In the genomic region with DNA sequence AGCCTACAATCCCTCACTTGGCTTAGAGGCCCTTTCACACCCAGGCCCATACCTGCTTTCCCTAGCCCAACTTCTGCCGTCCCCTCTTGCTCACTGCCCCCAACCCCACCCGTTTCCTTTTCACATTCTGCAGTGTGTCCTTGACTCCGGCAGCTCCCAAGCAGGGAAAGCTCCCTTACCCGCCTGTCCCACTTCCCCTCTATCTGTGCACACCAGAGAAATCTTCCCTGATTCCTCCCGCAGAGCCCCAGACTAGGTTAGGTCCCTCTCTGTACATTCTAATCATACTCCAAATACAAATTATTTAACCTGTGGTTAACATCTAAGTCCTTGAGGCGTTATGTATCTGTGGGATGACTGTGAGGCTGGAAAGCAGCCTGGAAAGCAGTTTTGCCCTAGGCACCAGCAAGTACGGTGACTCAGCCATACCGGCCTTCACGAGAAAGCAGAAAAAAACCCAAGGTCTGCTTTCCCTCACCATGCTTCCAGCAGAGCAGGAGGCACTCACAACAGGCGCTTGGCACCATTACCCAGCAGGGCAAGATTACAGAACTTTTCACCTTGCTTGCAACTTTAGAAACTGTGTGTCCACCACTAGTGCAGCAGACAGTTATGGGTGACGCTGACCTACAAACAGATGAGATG, we compare ENCODE assay signal across 1 cellular context.
A peak's percentile ranks its signal among the peaks of the same experiment; 100 is the strongest.
TF ChIP-seq lines count a peak whose summit lies in the region.

No MANE protein-coding gene starts in this region.

TF ChIP-seq in K562, 482 proteins besides CTCF, POLR2A, EP300 and RAD21 (continued from another document):
- no peak for TF ChIP-seq ZNF444 (CRISPR knock-in tag; IDR thresholded peaks at IDR 0.05)
- TF ChIP-seq FOXP1 (CRISPR knock-in tag; IDR thresholded peaks at IDR 0.05) = no peak
- TF ChIP-seq ZNF384 (IDR thresholded peaks at IDR 0.05; ENCODE audit: low read depth, low read length) = peak; percentile 34; the same call in 1 of the 2 replicates
- peak; percentile 59; the same call in 1 of the 2 replicates for TF ChIP-seq SPI1 (IDR thresholded peaks at IDR 0.05; ENCODE audit: borderline replicate concordance, low read depth, low read length)
- TF ChIP-seq MAFK (IDR thresholded peaks at IDR 0.05; ENCODE audit: low read length) = peak; percentile 28; the same call in 1 of the 2 replicates
